Comparison of ENCODE assay signal across 25 cellular contexts in the genomic region with DNA sequence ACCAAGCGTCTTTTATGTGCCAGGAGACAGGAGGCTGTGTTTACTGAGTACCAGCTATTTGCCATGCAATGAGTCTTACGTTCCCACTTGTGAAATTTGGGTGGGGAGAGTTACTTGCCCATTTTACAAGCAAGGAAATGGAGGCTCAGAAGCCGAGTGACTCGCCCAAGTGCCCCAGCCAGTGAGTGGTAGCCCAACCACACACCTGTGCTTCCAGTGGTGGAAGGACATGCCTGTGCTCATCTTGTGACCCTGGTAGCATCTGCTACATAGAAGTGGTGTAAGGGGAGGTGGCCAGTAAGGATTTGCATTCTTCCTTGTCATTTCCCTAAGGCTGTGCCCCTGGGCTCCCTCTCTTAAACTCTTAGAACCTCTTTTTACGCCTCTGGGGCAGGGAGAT. TPM values are rescaled to one million over a fixed set of nuclear protein-coding genes. Genes with fewer than 3 reads are reported as not detected.
A peak's percentile ranks its signal among the peaks of the same experiment; 100 is the strongest.
DNase-seq lines count a peak whose midpoint lies in the region; FAIRE-seq and TF ChIP-seq lines count a peak whose summit lies in the region.
"Had no signal": no experiment of that assay in that cellular context is flagged by ENCODE, and none has a peak within 500 bp of the region (broad histone marks: within the 10 kb centered on the region; RNA-seq: fewer than 3 reads in every experiment).

No MANE protein-coding gene starts in this region.

- peaks cover 0 to 23% (median 18%) of the 10 kb centered on the region in 10 experiments; a peak in 16 of 20 replicates for H3K4me1 ChIP-seq in BLaER1 treated with 17β-estradiol and CSF1 and Interleukin-3, amounts not matched to agents 10 nM and 100 nM
- H3K4me1 ChIP-seq in neural progenitor cell (peaks cover 26% of the 10 kb centered on the region), subcutaneous abdominal adipose tissue (ENCODE audit: control insufficient read depth in 5 of 5, insufficient read depth in 5 of 5, low read length in 5 of 5) (peaks cover 6 to 53% (median 34%) of the 10 kb centered on the region in 5 donors)
- H3K4me1 ChIP-seq: HAP-1, SJCRH30 had no signal

- H3K4me3 Mint-ChIP-seq in neural progenitor cell, result no peak overlapping the region
- H3K4me3 Mint-ChIP-seq: CD14-positive monocyte; CD8-positive, alpha-beta memory T cell; HFFc6 had no signal

- peaks cover 32% of the 10 kb centered on the region for H3K4me1 Mint-ChIP-seq in neural progenitor cell
- H3K4me1 Mint-ChIP-seq: CD14-positive monocyte; CD8-positive, alpha-beta memory T cell had no signal

- H3K4me2 ChIP-seq in BLaER1 treated with 17β-estradiol and CSF1 and Interleukin-3, amounts not matched to agents 10 nM and 100 nM, result peak overlapping the region in 8 of 11 experiments; percentile 41 to 73 (median 64); a peak in 14 of 22 replicates
- peak overlapping the region; percentile 22 for H3K4me2 ChIP-seq in neural progenitor cell

- H3K27ac Mint-ChIP-seq in neural progenitor cell, result no peak overlapping the region
- H3K27ac Mint-ChIP-seq: CD14-positive monocyte; CD8-positive, alpha-beta memory T cell had no signal

- no peaks in the 10 kb centered on the region for H3K9me3 ChIP-seq in BLaER1 treated with 17β-estradiol and CSF1 and Interleukin-3, amounts not matched to agents 10 nM and 100 nM (replicated peaks in 1 of 11)
- no peaks in the 10 kb centered on the region for H3K9me3 ChIP-seq in neural progenitor cell (ENCODE audit: low read depth)
- H3K9me3 ChIP-seq in subcutaneous abdominal adipose tissue (ENCODE audit: control insufficient read depth in 5 of 5, low read length in 5 of 5), result no peaks in the 10 kb centered on the region
- H3K9me3 ChIP-seq: HAP-1, MG63, SJCRH30 had no signal

- H3K27me3 ChIP-seq in BLaER1 treated with 17β-estradiol and CSF1 and Interleukin-3, amounts not matched to agents 10 nM and 100 nM, result no peaks in the 10 kb centered on the region
- H3K27me3 ChIP-seq in neural progenitor cell (no peaks in the 10 kb centered on the region), subcutaneous abdominal adipose tissue (ENCODE audit: control insufficient read depth in 5 of 5, insufficient read depth in 4 of 5, low read length in 5 of 5) (peaks cover 0 to 3% (median 0%) of the 10 kb centered on the region in 5 donors)
- H3K27me3 ChIP-seq: MG63, SJCRH30 had no signal

- no peak for DNase-seq in neural progenitor cell (ENCODE audit: low spot score)
- no peak for DNase-seq in D721Med (ENCODE audit: insufficient read length, low spot score)
- no peak for DNase-seq in NCI-H446 treated with DMSO at 0.1 percent for 48 hours (lab: John Stamatoyannopoulos, UW)
- DNase-seq in NCI-H2196 (lab: John Stamatoyannopoulos, UW; ENCODE audit: unreplicated experiment), result no peak
- DNase-seq: CD8-positive, alpha-beta memory T cell; DMS79 treated with DMSO at 0.1 percent for 48 hours; GF-D8; GOT3; HFFc6; KBM-7; MG63; NCI-H2029; NCI-H2171; NCI-H345; NCI-H524; NCI-H774; SJCRH30 had no signal

- no peak overlapping the region for H3K4me3 ChIP-seq in BLaER1 treated with 17β-estradiol and CSF1 and Interleukin-3, amounts not matched to agents 10 nM and 100 nM
- H3K4me3 ChIP-seq in neural progenitor cell, result no peak overlapping the region
- H3K4me3 ChIP-seq in subcutaneous abdominal adipose tissue (ENCODE audit: low read depth in 1 of 5, low read length in 5 of 5), result no peak overlapping the region
- H3K4me3 ChIP-seq: HAP-1, MG63, SJCRH30 had no signal

- no peaks in the 10 kb centered on the region for H3K36me3 ChIP-seq in BLaER1 treated with 17β-estradiol and CSF1 and Interleukin-3, amounts not matched to agents 10 nM and 100 nM
- H3K36me3 ChIP-seq in neural progenitor cell (no peaks in the 10 kb centered on the region), subcutaneous abdominal adipose tissue (ENCODE audit: control insufficient read depth in 5 of 5, insufficient read depth in 5 of 5, low read length in 5 of 5) (peaks cover 0 to 3% (median 0%) of the 10 kb centered on the region in 5 donors)
- H3K36me3 ChIP-seq: HAP-1, MG63, SJCRH30 had no signal

- H3K79me2 ChIP-seq in neural progenitor cell (ENCODE audit: low read depth), result no peaks in the 10 kb centered on the region

- no peak for TF ChIP-seq CTCF in VCaP (conservative IDR thresholded peaks at IDR 0.05)
- TF ChIP-seq CTCF in neural progenitor cell (IDR thresholded peaks at IDR 0.05), result no peak
- no peak for TF ChIP-seq CTCF in D721Med (IDR thresholded peaks at IDR 0.05; ENCODE audit: insufficient read depth, missing control alignments)

- FAIRE-seq in D721Med (lab: Jason Lieb, UNC), result no peak
- FAIRE-seq: A204.1, GM12891, HTR-8/SVneo had no signal

- H3K9me3 Mint-ChIP-seq in neural progenitor cell, result peaks cover 4% of the 10 kb centered on the region
- H3K9me3 Mint-ChIP-seq: CD8-positive, alpha-beta memory T cell; HFFc6 had no signal

- no peak overlapping the region for H2AFZ ChIP-seq in neural progenitor cell (replicated peaks)

- H3F3A ChIP-seq in neural progenitor cell (ENCODE audit: low read depth), result no peaks in the 10 kb centered on the region

- H4K20me1 ChIP-seq in BLaER1 treated with 17β-estradiol and CSF1 and Interleukin-3, amounts not matched to agents 10 nM and 100 nM, result no peaks in the 10 kb centered on the region
- no peaks in the 10 kb centered on the region for H4K20me1 ChIP-seq in neural progenitor cell (ENCODE audit: low read depth)

- no peaks in the 10 kb centered on the region for H3K36me3 Mint-ChIP-seq in neural progenitor cell
- H3K36me3 Mint-ChIP-seq: CD14-positive monocyte; CD8-positive, alpha-beta memory T cell had no signal

- H3K27ac ChIP-seq in BLaER1 treated with 17β-estradiol and CSF1 and Interleukin-3, amounts not matched to agents 10 nM and 100 nM, result no peak overlapping the region
- H3K27ac ChIP-seq in VCaP (peak overlapping the region; percentile 82), neural progenitor cell (no peak overlapping the region), subcutaneous abdominal adipose tissue (ENCODE audit: low read depth, low read length) (peak overlapping the region; percentile 67)
- H3K27ac ChIP-seq: SJCRH30 had no signal

- 0 out of 22 replicates have a peak overlapping the region, but pooled peaks of 1 of the 11 experiments have one; percentile 16 for H3K9ac ChIP-seq in BLaER1 treated with 17β-estradiol and CSF1 and Interleukin-3, amounts not matched to agents 10 nM and 100 nM
- H3K9ac ChIP-seq in neural progenitor cell, result no peak overlapping the region
- H3K9ac ChIP-seq in subcutaneous abdominal adipose tissue (ENCODE audit: low read length in 5 of 5), result no peak overlapping the region

- peaks cover 10% of the 10 kb centered on the region for H3K27me3 Mint-ChIP-seq in neural progenitor cell (ENCODE audit: insufficient read depth, low read depth)

RNA-seq across cellular contexts. Expression of gene FBLN2, which starts 49.3 kb away (rescaled TPM):
- total RNA-seq in neural progenitor cell (ENCODE audit: low replicate concordance), result 15.0 and 15.9 TPM in 2 replicates
- total RNA-seq: SJCRH30 had no signal

Comparison
In these comparisons a context has a peak if more than half of its experiments do, and no peak if none do; other contexts are left out.
1. H3K27ac ChIP-seq: peak in VCaP (single experiment) and subcutaneous abdominal adipose tissue (single experiment); none in BLaER1 treated with 17β-estradiol and CSF1 and Interleukin-3, amounts not matched to agents 10 nM and 100 nM (0 of 11) and neural progenitor cell (single experiment).